In the genomic region with DNA sequence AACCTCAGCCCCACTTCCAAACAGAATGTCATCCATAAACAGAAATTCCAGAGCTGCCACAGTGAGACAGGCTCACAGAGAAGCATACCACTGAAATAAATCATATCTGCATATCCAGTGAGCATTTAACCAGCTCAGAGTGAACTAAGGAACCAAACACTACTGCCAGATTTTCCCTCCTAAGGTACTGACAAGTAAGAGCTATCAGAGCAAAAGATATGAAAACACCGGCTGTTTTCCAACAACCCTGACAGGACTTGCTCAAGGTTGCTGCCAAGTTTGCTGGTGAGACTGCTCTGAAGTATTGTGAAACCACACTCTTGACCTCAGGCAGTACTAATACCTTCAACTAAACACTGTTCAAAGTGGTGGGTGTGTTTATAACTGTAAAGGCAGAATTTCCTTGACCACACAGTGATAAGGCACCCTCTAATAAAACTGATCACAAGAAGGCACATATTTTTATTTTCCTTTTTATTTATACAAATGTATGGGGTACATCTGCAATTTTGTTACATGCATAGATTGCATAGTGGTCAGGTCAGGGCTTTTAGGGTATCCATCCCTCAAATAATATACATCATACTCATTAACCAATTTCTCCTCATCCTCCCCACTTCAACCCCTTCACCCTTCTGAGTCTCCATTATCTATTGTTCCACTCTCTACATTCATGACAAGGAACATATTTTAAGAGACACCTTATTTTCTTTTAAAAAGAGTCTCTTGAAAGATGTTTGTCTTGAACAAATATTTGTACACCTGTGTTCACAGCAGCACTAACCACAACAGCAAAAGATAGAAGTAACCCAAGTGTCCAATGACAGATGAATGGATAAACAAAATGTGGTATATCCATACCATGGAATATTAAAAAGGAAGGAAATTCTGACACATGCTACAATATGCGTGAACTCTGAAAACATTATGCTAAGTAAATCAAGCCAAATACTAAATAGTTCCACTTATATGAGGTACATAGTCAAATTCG, we compare ENCODE assay signal across 1 cellular context.
TF ChIP-seq lines count a peak whose summit lies in the region.

No MANE protein-coding gene starts in this region.

TF ChIP-seq in WTC11, 78 proteins besides CTCF, POLR2A, EP300 and RAD21 (continued from another document):
- TF ChIP-seq, protein P1, sequence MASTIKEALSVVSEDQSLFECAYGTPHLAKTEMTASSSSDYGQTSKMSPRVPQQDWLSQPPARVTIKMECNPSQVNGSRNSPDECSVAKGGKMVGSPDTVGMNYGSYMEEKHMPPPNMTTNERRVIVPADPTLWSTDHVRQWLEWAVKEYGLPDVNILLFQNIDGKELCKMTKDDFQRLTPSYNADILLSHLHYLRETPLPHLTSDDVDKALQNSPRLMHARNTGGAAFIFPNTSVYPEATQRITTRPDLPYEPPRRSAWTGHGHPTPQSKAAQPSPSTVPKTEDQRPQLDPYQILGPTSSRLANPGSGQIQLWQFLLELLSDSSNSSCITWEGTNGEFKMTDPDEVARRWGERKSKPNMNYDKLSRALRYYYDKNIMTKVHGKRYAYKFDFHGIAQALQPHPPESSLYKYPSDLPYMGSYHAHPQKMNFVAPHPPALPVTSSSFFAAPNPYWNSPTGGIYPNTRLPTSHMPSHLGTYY (CRISPR knock-in tag; IDR thresholded peaks at IDR 0.05), result no peak
- TF ChIP-seq STAT6 (CRISPR knock-in tag; conservative IDR thresholded peaks at IDR 0.05; ENCODE audit: low read depth), result no peak
- TF ChIP-seq ZSCAN18 (CRISPR knock-in tag; IDR thresholded peaks at IDR 0.05), result no peak
- TF ChIP-seq ZNF396 (CRISPR knock-in tag; IDR thresholded peaks at IDR 0.05; ENCODE audit: borderline replicate concordance), result no peak
- TF ChIP-seq, protein P2, sequence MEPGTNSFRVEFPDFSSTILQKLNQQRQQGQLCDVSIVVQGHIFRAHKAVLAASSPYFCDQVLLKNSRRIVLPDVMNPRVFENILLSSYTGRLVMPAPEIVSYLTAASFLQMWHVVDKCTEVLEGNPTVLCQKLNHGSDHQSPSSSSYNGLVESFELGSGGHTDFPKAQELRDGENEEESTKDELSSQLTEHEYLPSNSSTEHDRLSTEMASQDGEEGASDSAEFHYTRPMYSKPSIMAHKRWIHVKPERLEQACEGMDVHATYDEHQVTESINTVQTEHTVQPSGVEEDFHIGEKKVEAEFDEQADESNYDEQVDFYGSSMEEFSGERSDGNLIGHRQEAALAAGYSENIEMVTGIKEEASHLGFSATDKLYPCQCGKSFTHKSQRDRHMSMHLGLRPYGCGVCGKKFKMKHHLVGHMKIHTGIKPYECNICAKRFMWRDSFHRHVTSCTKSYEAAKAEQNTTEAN (CRISPR knock-in tag; IDR thresholded peaks at IDR 0.05), result no peak
- no peak for TF ChIP-seq SOX15 (CRISPR knock-in tag; IDR thresholded peaks at IDR 0.05)
- TF ChIP-seq E2F1 (CRISPR knock-in tag; IDR thresholded peaks at IDR 0.05), result no peak
- TF ChIP-seq, protein P3, sequence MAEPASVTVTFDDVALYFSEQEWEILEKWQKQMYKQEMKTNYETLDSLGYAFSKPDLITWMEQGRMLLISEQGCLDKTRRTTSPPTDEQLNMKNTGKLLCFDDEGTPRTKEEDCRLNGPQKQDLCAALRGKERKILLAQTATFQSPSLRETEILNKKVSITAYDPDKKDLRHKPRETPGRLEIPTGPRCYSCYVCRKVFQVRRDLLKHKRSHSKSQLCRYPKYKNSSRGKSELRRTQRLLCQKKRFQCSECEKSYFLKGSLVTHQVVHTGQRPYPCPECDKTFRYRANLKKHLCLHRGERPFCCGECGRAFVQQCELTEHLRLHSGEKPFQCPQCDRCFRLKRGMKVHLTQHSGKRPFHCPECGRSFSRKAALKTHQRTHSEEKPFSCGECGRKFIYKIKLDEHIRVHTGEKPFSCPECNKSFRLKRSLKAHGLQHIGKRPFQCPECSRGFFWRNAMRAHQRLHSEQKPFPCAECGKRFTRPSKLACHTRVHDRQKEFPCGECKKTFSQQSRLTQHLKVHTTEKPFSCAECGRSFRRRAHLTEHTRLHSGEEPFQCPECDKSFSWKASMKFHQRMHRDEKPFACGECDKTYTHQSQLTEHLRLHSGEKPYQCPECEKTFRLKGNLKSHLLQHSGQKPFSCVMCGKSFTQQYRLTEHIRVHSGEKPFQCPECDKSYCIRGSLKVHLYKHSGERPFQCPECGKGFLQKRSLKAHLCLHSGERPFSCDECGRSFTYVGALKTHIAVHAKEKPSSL (CRISPR knock-in tag; conservative IDR thresholded peaks at IDR 0.05), result no peak
TF ChIP-seq in WTC11: peak in this region for 0.
